ENCODE assay signal across 7 cellular contexts in genomic region chr2:181879295-181879694, GRCh38.
"Had no signal": no experiment of that assay in that cellular context is flagged by ENCODE, and none has a peak within 500 bp of the region (broad histone marks: within the 10 kb centered on the region; RNA-seq: fewer than 3 reads in every experiment).

No MANE protein-coding gene starts in this region.

- H3K9ac ChIP-seq: KMS-11 had no signal

- H3K27ac ChIP-seq: HL-60, KMS-11 had no signal

- H3K4me3 ChIP-seq: K562 had no signal

- ATAC-seq: HepG2, K562 had no signal

- H3K4me2 ChIP-seq: KMS-11 had no signal

- DNase-seq: IMR-90, KBM-7, KG1 had no signal
